8 cellular contexts compared by ENCODE assay signal in the genomic region with DNA sequence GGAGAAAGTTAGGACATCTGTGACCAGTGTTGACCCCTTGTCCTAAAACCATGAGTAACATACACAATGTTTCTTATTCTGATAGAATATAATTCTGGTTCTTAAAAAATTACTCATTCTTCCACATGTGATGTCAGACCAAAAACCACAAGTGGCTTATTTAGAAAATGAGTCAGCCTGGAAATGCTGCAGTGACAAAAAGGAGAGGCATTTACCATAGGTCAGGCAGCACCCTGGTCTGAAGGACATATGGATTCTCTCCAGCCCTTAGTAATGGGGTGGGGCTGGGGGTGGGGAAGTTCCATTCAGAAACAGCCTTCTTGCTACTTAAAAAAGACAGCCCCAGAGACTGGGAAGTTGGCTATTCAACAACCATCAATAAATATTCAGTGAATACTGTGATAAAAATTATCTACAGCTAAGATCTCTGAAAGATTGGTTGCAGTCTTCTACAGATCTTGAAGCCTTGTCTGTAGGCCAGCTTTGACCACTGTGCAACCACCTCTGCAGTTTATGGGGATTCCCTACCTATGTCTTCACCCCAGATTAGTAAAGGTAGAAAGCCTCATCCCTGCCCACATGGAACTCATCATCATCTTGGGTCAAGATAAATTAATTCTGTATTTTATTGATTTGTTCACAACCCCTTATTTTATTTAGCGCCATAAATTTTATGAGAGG. TPM values are rescaled to one million over a fixed set of nuclear protein-coding genes. Genes with fewer than 3 reads are reported as not detected.
DNase-seq lines count a peak whose midpoint lies in the region; ATAC-seq and TF ChIP-seq lines count a peak whose summit lies in the region.

No MANE protein-coding gene starts in this region.

- H3K27ac ChIP-seq in upper lobe of right lung, result peak overlapping the region; percentile 32
- H3K27ac ChIP-seq in Karpas-422 (ENCODE audit: low read length), result no peak overlapping the region
- no peak overlapping the region for H3K27ac ChIP-seq in neural progenitor cell

- H3F3A ChIP-seq in neural progenitor cell (ENCODE audit: low read depth), result no peaks in the 10 kb centered on the region

- no peak overlapping the region for H3K27ac Mint-ChIP-seq in neural progenitor cell

- H3K9me3 Mint-ChIP-seq in neural progenitor cell, result no peaks in the 10 kb centered on the region

- H3K4me3 ChIP-seq in kidney epithelial cell (ENCODE audit: low read depth, low read length), result no peak overlapping the region
- H3K4me3 ChIP-seq in upper lobe of right lung, result no peak overlapping the region
- no peak overlapping the region for H3K4me3 ChIP-seq in Karpas-422 (ENCODE audit: low read length)
- no peak overlapping the region for H3K4me3 ChIP-seq in neural progenitor cell

- H3K27me3 ChIP-seq in kidney epithelial cell (ENCODE audit: control insufficient read depth, insufficient read depth, low read length) (no peaks in the 10 kb centered on the region), upper lobe of right lung (no peaks in the 10 kb centered on the region), Karpas-422 (ENCODE audit: low read length) (no peaks in the 10 kb centered on the region), neural progenitor cell (no peaks in the 10 kb centered on the region)

- peaks cover 17% of the 10 kb centered on the region for H3K4me1 Mint-ChIP-seq in neural progenitor cell

- H3K27me3 Mint-ChIP-seq in neural progenitor cell (ENCODE audit: insufficient read depth, low read depth), result peaks cover 2% of the 10 kb centered on the region

- H3K36me3 ChIP-seq in kidney epithelial cell (ENCODE audit: control insufficient read depth, insufficient read depth, low read length) (no peaks in the 10 kb centered on the region), upper lobe of right lung (no peaks in the 10 kb centered on the region), Karpas-422 (ENCODE audit: insufficient read depth, low read length) (no peaks in the 10 kb centered on the region), neural progenitor cell (no peaks in the 10 kb centered on the region)

- H3K9ac ChIP-seq in Karpas-422 (ENCODE audit: low read length) (no peak overlapping the region), neural progenitor cell (no peak overlapping the region)

- DNase-seq in EL (peak; percentile 98), HPDE6-E6E7 (ENCODE audit: extremely low spot score) (peak; percentile 48), kidney epithelial cell (ENCODE audit: low read depth) (peak; percentile 95), upper lobe of right lung (no peak), Karpas-422 (no peak), neural progenitor cell (ENCODE audit: low spot score) (no peak)
- DNase-seq in activated T-cell treated with anti-CD3 and anti-CD28 coated beads, Interleukin-2, amount 50 U/mL, for 48 hours, result peak; percentile 70 to 76

- H3K9me3 ChIP-seq in upper lobe of right lung (no peaks in the 10 kb centered on the region), Karpas-422 (ENCODE audit: low read length) (no peaks in the 10 kb centered on the region), neural progenitor cell (ENCODE audit: low read depth) (no peaks in the 10 kb centered on the region)

- TF ChIP-seq CTCF in kidney epithelial cell (IDR thresholded peaks at IDR 0.05; ENCODE audit: insufficient read depth, low read length, poor library complexity, severe bottlenecking) (no peak), upper lobe of right lung (IDR thresholded peaks at IDR 0.05) (no peak), neural progenitor cell (IDR thresholded peaks at IDR 0.05) (no peak)

- H3K36me3 Mint-ChIP-seq in neural progenitor cell, result no peaks in the 10 kb centered on the region

- H2AFZ ChIP-seq in Karpas-422 (ENCODE audit: low read length) (no peak overlapping the region), neural progenitor cell (replicated peaks) (no peak overlapping the region)

- H3K79me2 ChIP-seq in Karpas-422 (ENCODE audit: low read length) (no peaks in the 10 kb centered on the region), neural progenitor cell (ENCODE audit: low read depth) (no peaks in the 10 kb centered on the region)

- H4K20me1 ChIP-seq in Karpas-422 (ENCODE audit: insufficient read depth, low read depth, low read length) (no peaks in the 10 kb centered on the region), neural progenitor cell (ENCODE audit: low read depth) (no peaks in the 10 kb centered on the region)

- peaks cover 8% of the 10 kb centered on the region for H3K4me1 ChIP-seq in upper lobe of right lung
- peaks cover 8% of the 10 kb centered on the region for H3K4me1 ChIP-seq in Karpas-422 (ENCODE audit: low read length)
- peaks cover 2% of the 10 kb centered on the region for H3K4me1 ChIP-seq in neural progenitor cell

- H3K4me2 ChIP-seq in Karpas-422 (ENCODE audit: low read depth, low read length, poor library complexity, severe bottlenecking) (no peak overlapping the region), neural progenitor cell (no peak overlapping the region)

- ATAC-seq in GM21390 (IDR thresholded peaks at IDR 0.05; ENCODE audit: unreplicated experiment), result peak; percentile 44
- ATAC-seq in upper lobe of right lung, result peak; percentile 89

- no peaks in the 10 kb centered on the region for H3K9me2 ChIP-seq in Karpas-422 (replicated peaks; ENCODE audit: insufficient read depth, low read length)

- intact Hi-C loops in upper lobe of right lung (cut with DNase I), result no loop called here

- H3K4me3 Mint-ChIP-seq in neural progenitor cell, result no peak overlapping the region

RNA-seq across cellular contexts. Expression of a gene that starts 34.9 kb away (rescaled TPM):
- total RNA-seq in kidney epithelial cell (1.1 and 2.8 TPM in 2 replicates), upper lobe of right lung (6.9 TPM), neural progenitor cell (ENCODE audit: low replicate concordance) (0.07 and 0.15 TPM in 2 replicates)
- not detected in 2 replicates for total RNA-seq in Karpas-422 (2014; rRNA removed; shearing (Covaris generic); ENCODE audit: low replicate concordance)

Comparison
In these comparisons a context has a peak if more than half of its experiments do, and no peak if none do; other contexts are left out.
1. DNase-seq: peak in EL (single experiment), HPDE6-E6E7 (single experiment), activated T-cell treated with anti-CD3 and anti-CD28 coated beads, Interleukin-2, amount 50 U/mL, for 48 hours (2 of 2) and kidney epithelial cell (single experiment); none in upper lobe of right lung (single experiment), Karpas-422 (single experiment) and neural progenitor cell (single experiment).